Comparison of ENCODE assay signal across 8 cellular contexts in genomic region chr3:179260949-179261765, GRCh38. TPM values are rescaled to one million over a fixed set of nuclear protein-coding genes. Genes with fewer than 3 reads are reported as not detected.
DNase-seq lines count a peak whose midpoint lies in the region; ATAC-seq, FAIRE-seq and TF ChIP-seq lines count a peak whose summit lies in the region.

No MANE protein-coding gene starts in this region.

- ATAC-seq in GM19372 (IDR thresholded peaks at IDR 0.05; ENCODE audit: low read depth, unreplicated experiment) (peak; percentile 88), HG03520 (IDR thresholded peaks at IDR 0.05; ENCODE audit: unreplicated experiment) (peak; percentile 81)

- H3K4me3 ChIP-seq in neutrophil (ENCODE audit: low read depth in 1 of 2, low read length in 1 of 2) = peak overlapping the region; percentile 57 to 65

- H3K27me3 ChIP-seq in neutrophil = peaks cover 5% of the 10 kb centered on the region

- no peak for TF ChIP-seq CTCF in neutrophil (IDR thresholded peaks at IDR 0.05)

- no peaks in the 10 kb centered on the region for H3K36me3 ChIP-seq in neutrophil

- no peaks in the 10 kb centered on the region for H3K9me3 ChIP-seq in neutrophil

- peaks cover 3 to 9% of the 10 kb centered on the region in 2 experiments for H3K4me1 ChIP-seq in neutrophil (ENCODE audit: control insufficient read depth in 1 of 2, insufficient read depth in 1 of 2, low read depth in 1 of 2, low read length in 1 of 2)

- no peak for FAIRE-seq in frontal cortex (lab: Jason Lieb, UNC)

- DNase-seq in COLO668 (lab: John Stamatoyannopoulos, UW; ENCODE audit: unreplicated experiment) = peak; percentile 85
- DNase-seq in RPMI7951 (ENCODE audit: low read depth) = peak; percentile 81
- peak; percentile 66 for DNase-seq in activated gamma-delta T cell treated with Interleukin-2 at 50 U/mL for 16 hours
- peak; percentile 77 to 81 for DNase-seq in frontal cortex (ENCODE audit: low spot score in 2 of 2)
- peak in 44 of 49 donors; percentile 7 to 81 (median 47) for DNase-seq in substantia nigra (lab: John Stamatoyannopoulos, UW)

- H3K27ac ChIP-seq in neutrophil (no peak overlapping the region), substantia nigra (ENCODE audit: low read depth, low read length, poor library complexity, severe bottlenecking) (peak overlapping the region; percentile 64)

RNA-seq across cellular contexts. Expression of gene KCNMB3, which starts 10.2 kb away (rescaled TPM):
- 0.88 and 1.3 TPM in 2 replicates for total RNA-seq in RPMI7951 (2014; rRNA removed; shearing (Covaris generic))
- 2.0 TPM for total RNA-seq in frontal cortex
